9 cellular contexts compared by ENCODE assay signal in genomic region chr3:100993309-100993708, GRCh38. TPM values are rescaled to one million over a fixed set of nuclear protein-coding genes. Genes with fewer than 3 reads are reported as not detected.
DNase-seq lines count a peak whose midpoint lies in the region; ATAC-seq and TF ChIP-seq lines count a peak whose summit lies in the region.
"Had no signal": no experiment of that assay in that cellular context is flagged by ENCODE, and none has a peak within 500 bp of the region (broad histone marks: within the 10 kb centered on the region; RNA-seq: fewer than 3 reads in every experiment).

Gene ABI3BP, minus strand, starts transcription at chr3:100993421. Its CDS starts 37 bp downstream, at chr3:100993384.

- no peak within 1 kb of the TSS for H2AK5ac ChIP-seq in mesendoderm (ENCODE audit: low read length)

- H3K4me2 ChIP-seq in mesendoderm (ENCODE audit: low read length) = no peak within 1 kb of the TSS

- H3K79me1 ChIP-seq in mesendoderm (ENCODE audit: low read length) = no peaks in the 10 kb centered on the region

- H3K27me3 Mint-ChIP-seq in naive thymus-derived CD4-positive, alpha-beta T cell = peaks cover 5 to 16% (median 12%) of the 10 kb centered on the region in 5 donors

- no peak within 1 kb of the TSS for H3K9ac ChIP-seq in mesendoderm (ENCODE audit: low read length)

- H3K27ac ChIP-seq in mesendoderm (ENCODE audit: low read depth, low read length) = no peak within 1 kb of the TSS
- H3K27ac ChIP-seq in upper lobe of right lung = peak within 1 kb of the TSS; percentile 76
- H3K27ac ChIP-seq in naive thymus-derived CD4-positive, alpha-beta T cell (ENCODE audit: low read depth, low read length) = no peak within 1 kb of the TSS

- peaks cover 0 to 5% (median 0%) of the 10 kb centered on the region in 7 donors for H3K4me1 Mint-ChIP-seq in naive thymus-derived CD4-positive, alpha-beta T cell
- H3K4me1 Mint-ChIP-seq: activated naive CD8-positive, alpha-beta T cell treated with anti-CD3 and anti-CD28 coated beads, Interleukin-2, amount 10 ng/mL, durations not matched to agents 7 days and 5 days had no signal

- WGBS in mesendoderm (ENCODE audit: extremely low coverage, insufficient coverage, low lambda C conversion rate) = no CpG with 5 or more reads among the region's 5 CpGs

- ATAC-seq in upper lobe of right lung = peak; percentile 94
- no peak for ATAC-seq in naive thymus-derived CD4-positive, alpha-beta T cell
- ATAC-seq in GM18870 (IDR thresholded peaks at IDR 0.05; ENCODE audit: unreplicated experiment) = no peak

- H3K56ac ChIP-seq in mesendoderm (ENCODE audit: low read length) = no peak within 1 kb of the TSS

- H3K18ac ChIP-seq in mesendoderm (ENCODE audit: low read length) = no peak within 1 kb of the TSS

- peak within 1 kb of the TSS; percentile 56 for H3K4me3 ChIP-seq in AG10803 (ENCODE audit: low read length)
- no peak within 1 kb of the TSS for H3K4me3 ChIP-seq in mesendoderm (ENCODE audit: low read length)
- peak within 1 kb of the TSS; percentile 49 for H3K4me3 ChIP-seq in upper lobe of right lung
- H3K4me3 ChIP-seq in naive thymus-derived CD4-positive, alpha-beta T cell (ENCODE audit: low read length) = no peak within 1 kb of the TSS

- H3K4me3 Mint-ChIP-seq in naive thymus-derived CD4-positive, alpha-beta T cell = peak within 1 kb of the TSS in 1 of 10 donors; percentile 19
- H3K4me3 Mint-ChIP-seq: activated naive CD8-positive, alpha-beta T cell treated with anti-CD3 and anti-CD28 coated beads, Interleukin-2, amount 10 ng/mL, durations not matched to agents 7 days and 5 days had no signal

- H3K27me3 ChIP-seq in mesendoderm (ENCODE audit: insufficient read depth, low read length, poor library complexity) (no peaks in the 10 kb centered on the region), upper lobe of right lung (no peaks in the 10 kb centered on the region)
- no peaks in the 10 kb centered on the region for H3K27me3 ChIP-seq in naive thymus-derived CD4-positive, alpha-beta T cell (ENCODE audit: control insufficient read depth in 2 of 2, insufficient read depth in 2 of 2, low read length in 2 of 2)

- CTCF ChIA-PET in naive thymus-derived CD4-positive, alpha-beta T cell (lab: Charles Lee) = no interaction called here

- H3K27ac Mint-ChIP-seq in naive thymus-derived CD4-positive, alpha-beta T cell = no peak within 1 kb of the TSS
- H3K27ac Mint-ChIP-seq: activated naive CD8-positive, alpha-beta T cell treated with anti-CD3 and anti-CD28 coated beads, Interleukin-2, amount 10 ng/mL, durations not matched to agents 7 days and 5 days had no signal

- no peak for TF ChIP-seq CTCF in AG10803 (conservative IDR thresholded peaks at IDR 0.05; ENCODE audit: low read length)
- no peak for TF ChIP-seq CTCF in upper lobe of right lung (IDR thresholded peaks at IDR 0.05)

- no peaks in the 10 kb centered on the region for H3K36me3 Mint-ChIP-seq in naive thymus-derived CD4-positive, alpha-beta T cell
- H3K36me3 Mint-ChIP-seq: activated naive CD8-positive, alpha-beta T cell treated with anti-CD3 and anti-CD28 coated beads, Interleukin-2, amount 10 ng/mL, durations not matched to agents 7 days and 5 days had no signal

- in situ Hi-C loops in endometrial microvascular endothelial cells (cut with HindIII; ENCODE audit: inconsistent ontology term, low pct_unique_long_range_greater_than_20kb, low sequenced_read_pairs) = no loop called here

- no peaks in the 10 kb centered on the region for H3K9me3 Mint-ChIP-seq in naive thymus-derived CD4-positive, alpha-beta T cell
- H3K9me3 Mint-ChIP-seq: activated naive CD8-positive, alpha-beta T cell treated with anti-CD3 and anti-CD28 coated beads, Interleukin-2, amount 10 ng/mL, durations not matched to agents 7 days and 5 days had no signal

- intact Hi-C loops in upper lobe of right lung (cut with DNase I) = no loop called here
- intact Hi-C loops in naive thymus-derived CD4-positive, alpha-beta T cell (cut with micrococcal nuclease) = no loop called here

- no peak within 1 kb of the TSS for H2BK15ac ChIP-seq in mesendoderm (replicated peaks; ENCODE audit: low read depth)

- no peaks in the 10 kb centered on the region for H3K4me1 ChIP-seq in mesendoderm (ENCODE audit: control insufficient read depth, low read depth, low read length)
- H3K4me1 ChIP-seq in upper lobe of right lung = peaks cover 7% of the 10 kb centered on the region
- no peaks in the 10 kb centered on the region for H3K4me1 ChIP-seq in naive thymus-derived CD4-positive, alpha-beta T cell (ENCODE audit: control insufficient read depth in 2 of 2, insufficient read depth in 2 of 2, low read length in 2 of 2)

- no peak within 1 kb of the TSS for H3K23ac ChIP-seq in mesendoderm (ENCODE audit: low read length)

- H2BK120ac ChIP-seq in mesendoderm (ENCODE audit: low read depth, low read length) = no peak within 1 kb of the TSS

- peak; percentile 87 for DNase-seq in AG10803 (ENCODE audit: low read depth)
- DNase-seq in NCI-H69 (lab: John Stamatoyannopoulos, UW) = peak; percentile 10
- peak; percentile 36 for DNase-seq in mesendoderm
- peak; percentile 70 for DNase-seq in upper lobe of right lung
- DNase-seq in naive thymus-derived CD4-positive, alpha-beta T cell = no peak
- DNase-seq in GOT3 (lab: John Stamatoyannopoulos, UW) = no peak
- DNase-seq: activated naive CD8-positive, alpha-beta T cell treated with anti-CD3 and anti-CD28 coated beads, Interleukin-2, amount 10 ng/mL, durations not matched to agents 7 days and 5 days had no signal

- no peaks in the 10 kb centered on the region for H3K9me3 ChIP-seq in upper lobe of right lung
- no peaks in the 10 kb centered on the region for H3K9me3 ChIP-seq in naive thymus-derived CD4-positive, alpha-beta T cell (ENCODE audit: control insufficient read depth in 2 of 3, low read length in 3 of 3)

- POLR2A ChIA-PET in naive thymus-derived CD4-positive, alpha-beta T cell (lab: Charles Lee) = no interaction called here

- no peak within 1 kb of the TSS for H2BK5ac ChIP-seq in mesendoderm (ENCODE audit: low read length)

- H3K79me2 ChIP-seq in mesendoderm (ENCODE audit: control insufficient read depth, insufficient read depth, low read length) = no peaks in the 10 kb centered on the region

- H3K4ac ChIP-seq in mesendoderm (ENCODE audit: low read depth, low read length) = no peak within 1 kb of the TSS

- no peaks in the 10 kb centered on the region for H3K36me3 ChIP-seq in mesendoderm (ENCODE audit: control insufficient read depth, insufficient read depth, low read length)
- H3K36me3 ChIP-seq in upper lobe of right lung = no peaks in the 10 kb centered on the region
- no peaks in the 10 kb centered on the region for H3K36me3 ChIP-seq in naive thymus-derived CD4-positive, alpha-beta T cell (ENCODE audit: control insufficient read depth in 2 of 3, insufficient read depth in 3 of 3, low read length in 3 of 3)

- H4K5ac ChIP-seq in mesendoderm (ENCODE audit: low read length) = no peak within 1 kb of the TSS

- H4K8ac ChIP-seq in mesendoderm (ENCODE audit: low read depth, low read length) = no peak within 1 kb of the TSS

RNA-seq across cellular contexts. Expression of gene ABI3BP, which starts in this region (rescaled TPM):
- total RNA-seq in endometrial microvascular endothelial cells (ENCODE audit: inconsistent ontology term) (53.2 TPM), upper lobe of right lung (207 TPM)
- polyA plus RNA-seq in mesendoderm (2013, experiment 1 of 2) = 0.17 TPM
- 0.11 TPM for polyA plus RNA-seq in mesendoderm (2013, experiment 2 of 2)
- not detected for total RNA-seq in naive thymus-derived CD4-positive, alpha-beta T cell
- not detected for polyA plus RNA-seq in naive thymus-derived CD4-positive, alpha-beta T cell

Comparison
In these comparisons a context has a peak if more than half of its experiments do, and no peak if none do; other contexts are left out.
1. RNA of gene ABI3BP (total RNA-seq): 207 TPM in upper lobe of right lung (single experiment) and 53.2 TPM in endometrial microvascular endothelial cells (single experiment); not detected in naive thymus-derived CD4-positive, alpha-beta T cell; every median in the first group is over 10 times any median in the second.
2. DNase-seq: peak in AG10803 (single experiment), NCI-H69 (single experiment), mesendoderm (single experiment) and upper lobe of right lung (single experiment); none in naive thymus-derived CD4-positive, alpha-beta T cell (0 of 9) and GOT3 (single experiment).
3. H3K4me3 ChIP-seq: peak in AG10803 (single experiment) and upper lobe of right lung (single experiment); none in mesendoderm (single experiment) and naive thymus-derived CD4-positive, alpha-beta T cell (single experiment).